ENCODE assay signal across 18 cellular contexts in the genomic region with DNA sequence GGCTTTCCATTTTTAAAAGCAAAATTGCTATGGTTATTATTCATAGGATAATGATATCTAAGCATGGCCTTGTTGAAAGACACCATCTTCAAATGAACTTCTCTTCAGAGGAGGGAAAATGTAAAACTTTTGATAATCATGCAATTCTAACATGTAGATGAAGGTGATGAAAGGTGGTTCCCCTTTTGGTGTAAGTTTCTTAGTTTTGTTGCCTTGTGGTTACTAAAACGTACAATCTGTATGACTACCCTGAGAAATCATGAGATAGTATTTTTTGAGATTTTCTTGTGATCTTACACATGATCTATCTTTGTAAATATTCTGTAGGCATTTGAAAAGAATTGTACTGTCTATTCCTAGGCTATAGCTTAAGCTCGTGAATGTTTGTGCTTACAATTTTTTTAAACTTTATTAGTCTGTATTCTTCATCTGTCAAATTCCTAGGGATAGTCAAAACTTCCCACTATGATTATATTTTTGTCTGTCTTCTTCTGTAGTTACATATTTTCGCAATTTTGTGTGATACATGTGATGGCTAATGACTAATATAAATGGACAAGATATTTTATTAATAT.
"Had no signal": no experiment of that assay in that cellular context is flagged by ENCODE, and none has a peak within 500 bp of the region (broad histone marks: within the 10 kb centered on the region; RNA-seq: fewer than 3 reads in every experiment).

No MANE protein-coding gene starts in this region.

- H3K27me3 ChIP-seq: breast epithelium, right lobe of liver had no signal

- H3K4me3 ChIP-seq: breast epithelium, psoas muscle, right lobe of liver had no signal

- H3K4me1 Mint-ChIP-seq: activated CD4-positive, alpha-beta T cell treated with anti-CD3 and anti-CD28 coated beads for 36 hours; nephron had no signal

- DNase-seq: activated CD4-positive, alpha-beta T cell treated with anti-CD3 and anti-CD28 coated beads for 36 hours; activated CD8-positive, alpha-beta memory T cell treated with anti-CD3 and anti-CD28 coated beads, Interleukin-2, amount 50 U/mL, for 4 hours; activated CD8-positive, alpha-beta T cell treated with anti-CD3 and anti-CD28 coated beads for 36 hours; activated naive CD4-positive, alpha-beta T cell; activated T-cell treated with anti-CD3 and anti-CD28 coated beads, Interleukin-2, amount 50 U/mL, for 72 hours; aorta; hippocampal formation; kidney glomerular epithelial cell; mesendoderm; psoas muscle; right lobe of liver; stimulated activated naive CD4-positive, alpha-beta T cell; substantia nigra; trophoblast cell had no signal

- H3K36me3 ChIP-seq: breast epithelium, right lobe of liver had no signal

- H3K27ac ChIP-seq: breast epithelium, psoas muscle, right lobe of liver, VCaP had no signal

- H3K27ac Mint-ChIP-seq: activated CD4-positive, alpha-beta T cell treated with anti-CD3 and anti-CD28 coated beads for 36 hours; activated CD8-positive, alpha-beta T cell treated with anti-CD3 and anti-CD28 coated beads for 36 hours; activated T-cell treated with anti-CD3 and anti-CD28 coated beads, Interleukin-2, amount 50 U/mL, for 72 hours; nephron had no signal

- H3K4me1 ChIP-seq: breast epithelium, psoas muscle, right lobe of liver had no signal

- H3K27me3 Mint-ChIP-seq: activated CD4-positive, alpha-beta T cell treated with anti-CD3 and anti-CD28 coated beads for 36 hours; activated CD8-positive, alpha-beta T cell treated with anti-CD3 and anti-CD28 coated beads for 36 hours had no signal

- ATAC-seq: activated CD4-positive, alpha-beta T cell treated with anti-CD3 and anti-CD28 coated beads for 36 hours; activated CD8-positive, alpha-beta T cell treated with anti-CD3 and anti-CD28 coated beads for 36 hours; esophagus mucosa; psoas muscle; right lobe of liver had no signal

- H3K9me3 ChIP-seq: breast epithelium, psoas muscle, right lobe of liver had no signal

- H3K4me3 Mint-ChIP-seq: activated CD4-positive, alpha-beta T cell treated with anti-CD3 and anti-CD28 coated beads for 36 hours; activated CD8-positive, alpha-beta T cell treated with anti-CD3 and anti-CD28 coated beads for 36 hours; activated T-cell treated with anti-CD3 and anti-CD28 coated beads, Interleukin-2, amount 50 U/mL, for 72 hours; nephron had no signal
